ENCODE assay signal across 8 cellular contexts in genomic region chr6:170087421-170087780, GRCh38.
A peak's percentile ranks its signal among the peaks of the same experiment; 100 is the strongest.
DNase-seq lines count a peak whose midpoint lies in the region; ATAC-seq and TF ChIP-seq lines count a peak whose summit lies in the region.
"Not testable (repeated sequence)": the region's sequence is repeated elsewhere in the genome, so short reads cannot be mapped to it uniquely, and the experiment has no call there.

No MANE protein-coding gene starts in this region.

- peaks cover 23% of the 10 kb centered on the region for H3K4me1 ChIP-seq in CD8-positive, alpha-beta memory T cell (ENCODE audit: insufficient read depth, low read length)
- H3K4me1 ChIP-seq in effector memory CD4-positive, alpha-beta T cell (ENCODE audit: control insufficient read depth, insufficient read depth, low read length, poor library complexity, severe bottlenecking) = peaks cover 23% of the 10 kb centered on the region
- peaks cover 14% of the 10 kb centered on the region for H3K4me1 ChIP-seq in left ventricle myocardium inferior
- H3K4me1 ChIP-seq in upper lobe of right lung = not testable (repeated sequence)

- not testable (repeated sequence) for H3K4me3 Mint-ChIP-seq in CD8-positive, alpha-beta memory T cell; natural killer cell

- H3K27ac ChIP-seq in CD8-positive, alpha-beta memory T cell (ENCODE audit: low read depth, low read length); left ventricle myocardium inferior (replicated peaks); upper lobe of right lung: not testable (repeated sequence)
- H3K27ac ChIP-seq in effector memory CD4-positive, alpha-beta T cell (ENCODE audit: insufficient read depth, low read length, poor library complexity, severe bottlenecking) = peak overlapping the region; percentile 50

- H3K36me3 Mint-ChIP-seq in CD8-positive, alpha-beta memory T cell; natural killer cell: not testable (repeated sequence)

- not testable (repeated sequence) for H3K4me3 ChIP-seq in CD8-positive, alpha-beta memory T cell (ENCODE audit: low read length); effector memory CD4-positive, alpha-beta T cell (ENCODE audit: insufficient read depth, low read depth, low read length, poor library complexity, severe bottlenecking); left ventricle myocardium inferior; upper lobe of right lung

- not testable (repeated sequence) for H3K27ac Mint-ChIP-seq in CD8-positive, alpha-beta memory T cell
- H3K27ac Mint-ChIP-seq in natural killer cell = peak overlapping the region; percentile 94 to 96

- H3K9me3 ChIP-seq in CD8-positive, alpha-beta memory T cell (ENCODE audit: low read length); effector memory CD4-positive, alpha-beta T cell (ENCODE audit: control insufficient read depth, low read length); left ventricle myocardium inferior (replicated peaks); upper lobe of right lung: not testable (repeated sequence)

- CTCF ChIA-PET in CD8-positive, alpha-beta memory T cell (lab: Charles Lee) = interaction anchor here (1.1 kb wide), 1 partner anchor 60 kb away, joined by 6 read pairs; no protein-coding TSS in a partner anchor

- not testable (repeated sequence) for H3K27me3 Mint-ChIP-seq in CD8-positive, alpha-beta memory T cell; natural killer cell (ENCODE audit: low read depth in 2 of 2)

- intact Hi-C loops in left ventricle myocardium inferior (cut with micrococcal nuclease); upper lobe of right lung (cut with DNase I): not testable (repeated sequence)
- intact Hi-C loops in natural killer cell (cut with micrococcal nuclease) = loop anchor here (5.0 kb wide), 1 partner anchor 375 kb away; no protein-coding TSS in a partner anchor

- POLR2A ChIA-PET in CD8-positive, alpha-beta memory T cell (lab: Charles Lee) = interaction anchor here (0.9 to 3.5 kb wide), 3 partner anchors 60 to 466 kb away, joined by 3 to 40 read pairs (median 5); partner anchors contain the start of genes PSMB1 and TBP

- not testable (repeated sequence) for ATAC-seq in natural killer cell, upper lobe of right lung

- not testable (repeated sequence) for H3K27me3 ChIP-seq in CD8-positive, alpha-beta memory T cell (ENCODE audit: insufficient read depth, low read length, poor library complexity, severe bottlenecking); effector memory CD4-positive, alpha-beta T cell (replicated peaks; ENCODE audit: control insufficient read depth, insufficient read depth, low read length, poor library complexity, severe bottlenecking); left ventricle myocardium inferior (ENCODE audit: low read depth); upper lobe of right lung

- H3K4me1 Mint-ChIP-seq in CD8-positive, alpha-beta memory T cell = peaks cover 36 to 52% (median 44%) of the 10 kb centered on the region in 3 donors
- peaks cover 36 to 56% of the 10 kb centered on the region in 2 donors for H3K4me1 Mint-ChIP-seq in natural killer cell

- DNase-seq in CD8-positive, alpha-beta memory T cell = peak in 3 of 5 donors; percentile 4 to 65 (median 27)
- DNase-seq in activated CD4-positive, alpha-beta T cell treated with anti-CD3 and anti-CD28 coated beads for 1 hour = peak; percentile 10
- DNase-seq in activated gamma-delta T cell treated with Interleukin-2 at 50 U/mL for 16 hours (peak; percentile 12), left ventricle myocardium inferior (peak; percentile 14), natural killer cell (peak; percentile 7), upper lobe of right lung (peak; percentile 63)
- peak in 1 of 3 donors; percentile 14 for DNase-seq in effector memory CD4-positive, alpha-beta T cell
- DNase-seq in stimulated activated CD4-positive, alpha-beta T cell treated with anti-CD3 and anti-CD28 coated beads, Interleukin-4, amount 100 ng/mL, for 1 hour = peak; percentile 11

- TF ChIP-seq CTCF in left ventricle myocardium inferior (IDR thresholded peaks at IDR 0.05; ENCODE audit: borderline replicate concordance); natural killer cell (IDR thresholded peaks at IDR 0.05); upper lobe of right lung (IDR thresholded peaks at IDR 0.05): not testable (repeated sequence)

- not testable (repeated sequence) for H3K36me3 ChIP-seq in CD8-positive, alpha-beta memory T cell (ENCODE audit: insufficient read depth, low read length); effector memory CD4-positive, alpha-beta T cell (ENCODE audit: control insufficient read depth, insufficient read depth, low read length); left ventricle myocardium inferior; upper lobe of right lung

- not testable (repeated sequence) for H3K9me3 Mint-ChIP-seq in CD8-positive, alpha-beta memory T cell; natural killer cell
